Comparison of ENCODE assay signal across 12 cellular contexts in genomic region chr7:116150588-116150987, GRCh38. TPM values are rescaled to one million over a fixed set of nuclear protein-coding genes. Genes with fewer than 3 reads are reported as not detected.
DNase-seq lines count a peak whose midpoint lies in the region; ATAC-seq, FAIRE-seq and TF ChIP-seq lines count a peak whose summit lies in the region.
"Had no signal": no experiment of that assay in that cellular context is flagged by ENCODE, and none has a peak within 500 bp of the region (broad histone marks: within the 10 kb centered on the region; RNA-seq: fewer than 3 reads in every experiment).

No MANE protein-coding gene starts in this region.

- no peaks in the 10 kb centered on the region for H3K36me3 Mint-ChIP-seq in activated CD4-positive, alpha-beta memory T cell treated with anti-CD3 and anti-CD28 coated beads for 36 hours

- H3K27ac ChIP-seq in OCI-LY3 (ENCODE audit: low read length), result peak overlapping the region; percentile 93

- POLR2A ChIA-PET in activated CD4-positive, alpha-beta memory T cell treated with anti-CD3 and anti-CD28 coated beads for 36 hours (lab: Charles Lee), result no interaction called here

- H3K9ac ChIP-seq in OCI-LY3 (ENCODE audit: low read length), result peak overlapping the region; percentile 96

- H3K9me3 Mint-ChIP-seq in activated CD4-positive, alpha-beta memory T cell treated with anti-CD3 and anti-CD28 coated beads for 36 hours, result no peaks in the 10 kb centered on the region
- H3K9me3 Mint-ChIP-seq in stimulated activated naive CD8-positive, alpha-beta T cell treated with anti-CD3 and anti-CD28 coated beads, Interleukin-15, amount 100 ng/mL, for 72 hours, result no peaks in the 10 kb centered on the region

- CTCF ChIA-PET in activated CD4-positive, alpha-beta memory T cell treated with anti-CD3 and anti-CD28 coated beads for 36 hours (lab: Charles Lee), result no interaction called here

- peaks cover 4% of the 10 kb centered on the region for H3K27me3 Mint-ChIP-seq in activated CD4-positive, alpha-beta memory T cell treated with anti-CD3 and anti-CD28 coated beads for 36 hours
- H3K27me3 Mint-ChIP-seq in stimulated activated naive CD8-positive, alpha-beta T cell treated with anti-CD3 and anti-CD28 coated beads, Interleukin-15, amount 100 ng/mL, for 72 hours, result peaks cover 31% of the 10 kb centered on the region

- H3K4me1 Mint-ChIP-seq in activated CD4-positive, alpha-beta memory T cell treated with anti-CD3 and anti-CD28 coated beads for 36 hours (ENCODE audit: low read depth), result peaks cover 3% of the 10 kb centered on the region
- peaks cover 15% of the 10 kb centered on the region for H3K4me1 Mint-ChIP-seq in stimulated activated naive CD8-positive, alpha-beta T cell treated with anti-CD3 and anti-CD28 coated beads, Interleukin-15, amount 100 ng/mL, for 72 hours

- no peak overlapping the region for H3K4me3 Mint-ChIP-seq in activated CD4-positive, alpha-beta memory T cell treated with anti-CD3 and anti-CD28 coated beads for 36 hours
- no peak overlapping the region for H3K4me3 Mint-ChIP-seq in stimulated activated naive CD8-positive, alpha-beta T cell treated with anti-CD3 and anti-CD28 coated beads, Interleukin-15, amount 100 ng/mL, for 72 hours

- intact Hi-C loops in activated CD4-positive, alpha-beta memory T cell treated with anti-CD3 and anti-CD28 coated beads for 36 hours (cut with micrococcal nuclease), result no loop called here

- peak overlapping the region; percentile 93 for H3K4me2 ChIP-seq in OCI-LY3 (ENCODE audit: low read length)

- TF ChIP-seq POLR2A in GM12891 (IDR thresholded peaks at IDR 0.05; ENCODE audit: low read depth, low read length), result no peak

- peaks cover 38% of the 10 kb centered on the region for H3K36me3 ChIP-seq in OCI-LY3 (replicated peaks; ENCODE audit: low read depth, low read length)

- H3K27ac Mint-ChIP-seq in activated CD4-positive, alpha-beta memory T cell treated with anti-CD3 and anti-CD28 coated beads for 36 hours, result no peak overlapping the region
- H3K27ac Mint-ChIP-seq in stimulated activated naive CD8-positive, alpha-beta T cell treated with anti-CD3 and anti-CD28 coated beads, Interleukin-15, amount 100 ng/mL, for 72 hours, result no peak overlapping the region

- peaks cover 59% of the 10 kb centered on the region for H4K20me1 ChIP-seq in OCI-LY3 (ENCODE audit: insufficient read depth, low read length)

- FAIRE-seq in GM12891 (lab: Jason Lieb, UNC), result no peak

- no peak overlapping the region for H2AFZ ChIP-seq in OCI-LY3 (ENCODE audit: low read depth, low read length)

- no peaks in the 10 kb centered on the region for H3K27me3 ChIP-seq in OCI-LY3 (ENCODE audit: low read depth, low read length)

- H3K4me3 ChIP-seq in OCI-LY3 (ENCODE audit: low read length), result peak overlapping the region; percentile 83
- H3K4me3 ChIP-seq: mucosa of descending colon had no signal

- DNase-seq in GM12891 (ENCODE audit: insufficient read length, low spot score), result peak; percentile 2
- no peak for DNase-seq in left lobe of liver (ENCODE audit: low spot score)
- DNase-seq in activated CD4-positive, alpha-beta memory T cell treated with anti-CD3 and anti-CD28 coated beads for 36 hours, result no peak
- DNase-seq in stimulated activated naive CD8-positive, alpha-beta T cell treated with anti-CD3 and anti-CD28 coated beads, Interleukin-15, amount 100 ng/mL, for 72 hours, result no peak
- DNase-seq in SW 1271 (lab: John Stamatoyannopoulos, UW), result no peak
- DNase-seq: Calu3, mucosa of descending colon, NCI-H2171 treated with DMSO at 0.1 percent for 48 hours, trophoblast cell had no signal

- no peaks in the 10 kb centered on the region for H3K9me3 ChIP-seq in OCI-LY3 (ENCODE audit: insufficient read depth, low read length)
- H3K9me3 ChIP-seq: mucosa of descending colon had no signal

- peaks cover 100% of the 10 kb centered on the region for H3K79me2 ChIP-seq in OCI-LY3 (ENCODE audit: low read length)

- H3K4me1 ChIP-seq in OCI-LY3 (ENCODE audit: low read length), result peaks cover 95% of the 10 kb centered on the region

- TF ChIP-seq CTCF in OCI-LY3 (IDR thresholded peaks at IDR 0.05; ENCODE audit: low read depth, low read length), result no peak

- ATAC-seq in GM19467 (IDR thresholded peaks at IDR 0.05; ENCODE audit: unreplicated experiment) (peak; percentile 93), HG03039 (IDR thresholded peaks at IDR 0.05; ENCODE audit: unreplicated experiment) (peak; percentile 87), left lobe of liver (no peak)
- no peak for ATAC-seq in stimulated activated naive CD8-positive, alpha-beta T cell treated with anti-CD3 and anti-CD28 coated beads, Interleukin-15, amount 100 ng/mL, for 72 hours
- ATAC-seq: mucosa of descending colon had no signal

TF ChIP-seq in GM12891, 5 proteins besides CTCF, POLR2A, EP300 and RAD21:
- TF ChIP-seq SPI1 (IDR thresholded peaks at IDR 0.05; ENCODE audit: low read depth, low read length) (peak; percentile 75), POU2F2 (IDR thresholded peaks at IDR 0.05; ENCODE audit: low read depth, low read length) (no peak), PAX5 (IDR thresholded peaks at IDR 0.05; ENCODE audit: insufficient read depth, low read length, severe bottlenecking) (peak; percentile 37)

RNA-seq across cellular contexts. Expression of gene TES, which starts 59.8 kb away (rescaled TPM):
- polyA plus RNA-seq in GM12891 (2012; ENCODE audit: low read depth, missing spikeins), result 28.3 TPM
- total RNA-seq in left lobe of liver, result 7.5 TPM
- total RNA-seq in activated CD4-positive, alpha-beta memory T cell treated with anti-CD3 and anti-CD28 coated beads for 36 hours, result 10 to 100 TPM; 81.8 to 90.6 TPM

Comparison
In these comparisons a context has a peak if more than half of its experiments do, and no peak if none do; other contexts are left out.
1. ATAC-seq: peak in GM19467 (single experiment) and HG03039 (single experiment); none in left lobe of liver (single experiment) and stimulated activated naive CD8-positive, alpha-beta T cell treated with anti-CD3 and anti-CD28 coated beads, Interleukin-15, amount 100 ng/mL, for 72 hours (single experiment).